ENCODE assay signal across 8 cellular contexts in the genomic region with DNA sequence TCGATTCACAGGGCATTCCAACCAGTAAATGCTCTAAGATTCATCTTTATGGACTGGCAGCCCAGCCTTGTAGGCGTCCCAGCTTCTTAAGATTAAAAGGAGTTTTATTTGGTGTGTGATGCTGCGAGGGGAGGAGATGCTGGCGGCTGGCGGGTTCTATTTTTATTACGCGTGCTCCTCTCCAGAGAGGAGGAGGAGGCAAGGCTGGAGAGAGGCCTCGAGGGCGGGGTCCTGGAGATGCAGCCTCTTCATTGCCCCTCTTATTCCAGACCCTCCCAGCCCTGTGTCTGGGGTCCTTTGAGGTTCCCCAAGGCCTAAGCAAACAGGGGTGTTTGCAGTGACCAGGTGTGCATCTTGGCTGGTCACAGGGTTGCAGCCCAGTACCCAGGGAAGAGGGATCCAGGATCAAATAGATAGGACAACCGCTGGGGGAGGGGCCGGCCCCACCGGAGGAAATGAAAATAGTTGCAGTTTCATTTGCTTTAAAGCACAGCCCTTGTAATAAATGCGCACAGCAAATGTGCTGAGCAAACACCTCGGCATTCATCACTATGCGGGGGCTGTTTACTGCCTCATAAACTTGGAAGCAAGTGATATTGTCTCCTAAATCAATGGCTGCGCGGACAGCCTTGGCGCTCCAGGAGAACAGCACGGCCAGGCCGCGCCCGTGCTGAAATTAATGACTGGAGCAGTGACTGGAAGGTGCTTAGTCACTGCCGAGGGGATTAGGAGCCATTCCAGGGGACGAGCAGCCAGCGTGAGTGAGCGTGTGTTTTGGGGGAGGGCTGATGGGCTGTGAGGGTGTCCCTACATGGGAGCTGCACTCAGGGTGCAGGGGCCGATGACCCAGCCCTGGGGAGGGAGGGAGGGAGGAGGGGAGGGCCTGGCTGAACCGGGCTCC.
DNase-seq lines count a peak whose midpoint lies in the region; ATAC-seq lines count a peak whose summit lies in the region.

No MANE protein-coding gene starts in this region.

- H3K4me3 ChIP-seq in duodenal mucosa (ENCODE audit: low read depth in 1 of 2, low read length in 2 of 2) (peak overlapping the region; percentile 58 to 59), neuron (ENCODE audit: low read length) (peak overlapping the region; percentile 19)

- peak overlapping the region; percentile 54 for H2AFZ ChIP-seq in neuron (ENCODE audit: low read depth, low read length)

- H3K27me3 ChIP-seq in duodenal mucosa (ENCODE audit: control insufficient read depth in 1 of 2, insufficient read depth in 2 of 2, low read length in 2 of 2) = peaks cover 0 to 20% of the 10 kb centered on the region in 2 donors
- H3K27me3 ChIP-seq in neuron (ENCODE audit: insufficient read depth, low read length) = peaks cover 23% of the 10 kb centered on the region

- peak overlapping the region; percentile 6 to 44 for H3K9ac ChIP-seq in duodenal mucosa (ENCODE audit: low read depth in 1 of 2, low read length in 2 of 2)

- H3K9me3 ChIP-seq in duodenal mucosa (ENCODE audit: control insufficient read depth in 1 of 2, low read length in 2 of 2) = no peaks in the 10 kb centered on the region
- peaks cover 3% of the 10 kb centered on the region for H3K9me3 ChIP-seq in neuron (ENCODE audit: low read length)

- ATAC-seq in HG02623 (IDR thresholded peaks at IDR 0.05; ENCODE audit: unreplicated experiment) (no peak), HG03378 (IDR thresholded peaks at IDR 0.05; ENCODE audit: unreplicated experiment) (no peak)

- peak; percentile 83 for DNase-seq in GM04503 (ENCODE audit: low read depth)
- DNase-seq in NCI-H524 treated with DMSO at 0.1 percent for 48 hours (lab: John Stamatoyannopoulos, UW) = peak; percentile 21
- DNase-seq in stimulated activated CD4-positive, alpha-beta T cell treated with anti-CD3 and anti-CD28 coated beads, Interleukin-12 subunit alpha, Interleukin-12 subunit beta, amount 100 ng/mL, for 4 hours = no peak
- no peak for DNase-seq in NCI-H2107 treated with DMSO at 0.1 percent for 48 hours (lab: John Stamatoyannopoulos, UW; ENCODE audit: unreplicated experiment)

- H3K36me3 ChIP-seq in duodenal mucosa (ENCODE audit: control insufficient read depth in 1 of 2, insufficient read depth in 2 of 2, low read length in 2 of 2) = no peaks in the 10 kb centered on the region
- no peaks in the 10 kb centered on the region for H3K36me3 ChIP-seq in neuron (ENCODE audit: insufficient read depth, low read length)

- no peak overlapping the region for H3K27ac ChIP-seq in duodenal mucosa (ENCODE audit: low read depth, low read length)

- H3K4me1 ChIP-seq in duodenal mucosa (ENCODE audit: control insufficient read depth in 1 of 2, insufficient read depth in 2 of 2, low read length in 2 of 2) (peaks cover 25 to 36% of the 10 kb centered on the region in 2 donors), neuron (ENCODE audit: insufficient read depth, low read length) (peaks cover 15% of the 10 kb centered on the region)

Comparison
In these comparisons a context has a peak if more than half of its experiments do, and no peak if none do; other contexts are left out.
1. DNase-seq: peak in GM04503 (single experiment) and NCI-H524 treated with DMSO at 0.1 percent for 48 hours (single experiment); none in stimulated activated CD4-positive, alpha-beta T cell treated with anti-CD3 and anti-CD28 coated beads, Interleukin-12 subunit alpha, Interleukin-12 subunit beta, amount 100 ng/mL, for 4 hours (single experiment) and NCI-H2107 treated with DMSO at 0.1 percent for 48 hours (single experiment).